ENCODE assay signal across 8 cellular contexts in the genomic region with DNA sequence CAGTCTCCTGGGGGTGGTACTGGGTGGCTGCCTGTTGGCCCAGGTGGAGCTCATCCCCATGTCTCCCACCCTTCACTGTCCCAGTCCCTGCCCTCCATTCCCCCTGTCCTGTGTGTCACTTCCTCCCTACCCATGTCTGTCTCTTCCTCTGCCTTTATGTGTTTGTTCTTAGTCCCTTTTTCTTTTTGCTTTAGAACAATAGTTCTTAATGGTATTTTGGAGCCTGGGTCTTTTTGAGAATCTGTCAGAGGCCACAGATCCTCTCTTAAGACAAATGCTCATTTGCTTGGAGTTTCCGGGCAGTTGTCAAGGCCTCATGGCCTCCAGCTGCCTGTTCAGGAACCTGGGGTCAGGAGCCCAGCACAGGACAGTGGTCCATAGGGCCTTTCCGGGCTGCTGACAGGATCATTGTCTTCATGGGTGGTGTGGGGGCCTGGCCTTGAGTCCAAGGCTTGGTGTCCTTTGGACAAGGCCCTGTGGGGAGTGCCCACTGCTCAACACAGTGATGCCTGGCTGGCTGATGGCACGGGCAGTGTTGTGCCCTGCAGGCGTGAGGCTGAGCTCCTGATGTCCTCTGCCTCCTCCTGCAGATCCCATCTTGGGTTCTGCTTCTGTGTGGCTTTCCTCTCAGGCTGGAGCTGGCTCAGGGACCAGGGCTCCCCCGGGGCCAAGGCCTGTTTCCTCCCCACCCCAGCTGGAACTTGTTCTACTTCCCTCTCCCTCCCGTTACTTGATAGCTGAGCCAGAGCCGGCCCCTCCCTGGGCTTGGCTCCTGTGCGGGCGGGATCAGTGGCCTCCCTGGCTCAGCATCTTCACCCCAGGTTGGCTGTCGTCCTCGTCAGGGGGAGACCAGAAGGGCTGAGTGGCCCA. TPM values are rescaled to one million over a fixed set of nuclear protein-coding genes. Genes with fewer than 3 reads are reported as not detected.
DNase-seq lines count a peak whose midpoint lies in the region; ATAC-seq and TF ChIP-seq lines count a peak whose summit lies in the region.

No MANE protein-coding gene starts in this region.

- H3K4me3 ChIP-seq in DND-41 (ENCODE audit: low read depth in 1 of 2, low read length in 2 of 2), result peak overlapping the region in 1 of 2 experiments; percentile 49; a peak in 2 of 4 replicates
- H3K4me3 ChIP-seq in esophagus muscularis mucosa, result peak overlapping the region; percentile 27 to 98 (median 62)
- no peak overlapping the region for H3K4me3 ChIP-seq in ovary

- TF ChIP-seq EP300 in esophagus muscularis mucosa (IDR thresholded peaks at IDR 0.05), result no peak
- TF ChIP-seq EP300 in ovary (IDR thresholded peaks at IDR 0.05), result no peak

- no peaks in the 10 kb centered on the region for H3K9me3 ChIP-seq in DND-41 (ENCODE audit: insufficient read depth, low read length, severe bottlenecking)
- no peaks in the 10 kb centered on the region for H3K9me3 ChIP-seq in esophagus muscularis mucosa
- no peaks in the 10 kb centered on the region for H3K9me3 ChIP-seq in ovary

- peaks cover 62% of the 10 kb centered on the region for H3K4me1 ChIP-seq in DND-41 (ENCODE audit: insufficient read depth, low read length)
- H3K4me1 ChIP-seq in esophagus muscularis mucosa, result peaks cover 81 to 86% (median 85%) of the 10 kb centered on the region in 4 donors
- peaks cover 55% of the 10 kb centered on the region for H3K4me1 ChIP-seq in ovary (ENCODE audit: insufficient read depth)

- intact Hi-C loops in esophagus muscularis mucosa (cut with DNase I), result loop anchor here (5.0 kb wide), 1 partner anchor 140 kb away; no protein-coding TSS in a partner anchor
- intact Hi-C loops in ovary (cut with DNase I), result loop anchor here in 3 of 4 donors (5.0 to 10.0 kb wide), 3 partner anchors 50 to 140 kb away; partner anchors contain the start of genes COQ8B (in 2 of the 3), ITPKC (in 2 of the 3), ACTMAP (in 1 of the 3) and SNRPA (in 1 of the 3)

- peak overlapping the region; percentile 70 for H3K4me2 ChIP-seq in DND-41 (ENCODE audit: insufficient read depth, low read length)

- H4K20me1 ChIP-seq in DND-41 (ENCODE audit: insufficient read depth, low read length), result peaks cover 77% of the 10 kb centered on the region

- no peak for DNase-seq in DND-41
- peak; percentile 14 for DNase-seq in SKM-1 (lab: John Stamatoyannopoulos, UW; ENCODE audit: unreplicated experiment)
- DNase-seq in esophagus muscularis mucosa (ENCODE audit: extremely low spot score), result no peak
- DNase-seq in ovary, result peak; percentile 75 to 80 (median 79)
- DNase-seq in AML-193 (lab: John Stamatoyannopoulos, UW), result no peak
- no peak for DNase-seq in NCI-H1436 treated with DMSO at 0.1 percent for 48 hours (lab: John Stamatoyannopoulos, UW)
- no peak for DNase-seq in NOMO-1 treated with DMSO at 0.1 percent for 48 hours (lab: John Stamatoyannopoulos, UW; ENCODE audit: unreplicated experiment)
- DNase-seq in stimulated activated CD4-positive, alpha-beta T cell treated with anti-CD3 and anti-CD28 coated beads, Interleukin-2, amount 100 ng/mL, for 48 hours, result no peak

- H3K27me3 ChIP-seq in DND-41 (ENCODE audit: insufficient read depth, low read length, poor library complexity) (no peaks in the 10 kb centered on the region), esophagus muscularis mucosa (no peaks in the 10 kb centered on the region), ovary (no peaks in the 10 kb centered on the region)

- no peak for TF ChIP-seq POLR2A in esophagus muscularis mucosa (IDR thresholded peaks at IDR 0.05; ENCODE audit: low read depth)
- TF ChIP-seq POLR2A in ovary (IDR thresholded peaks at IDR 0.05), result no peak

- no peak overlapping the region for H2AFZ ChIP-seq in DND-41 (ENCODE audit: low read depth, low read length)

- WGBS in esophagus muscularis mucosa, result 19% methylated on average over 9 of the region's 11 CpGs
- WGBS in ovary, 3 donors, result 5 to 7% (median 6%) methylated on average over 10 to 11 of the region's 11 CpGs

- H3K79me2 ChIP-seq in DND-41 (ENCODE audit: insufficient read depth, low read length), result peaks cover 85% of the 10 kb centered on the region

- no peak for TF ChIP-seq CTCF in DND-41 (IDR thresholded peaks at IDR 0.05; ENCODE audit: borderline replicate concordance, extremely low read depth, low read length, poor library complexity, severe bottlenecking)
- no peak for TF ChIP-seq CTCF in esophagus muscularis mucosa (IDR thresholded peaks at IDR 0.05)
- no peak for TF ChIP-seq CTCF in ovary (IDR thresholded peaks at IDR 0.05)

- H3K9ac ChIP-seq in DND-41 (ENCODE audit: low read depth, low read length), result peak overlapping the region; percentile 36

- peaks cover 72% of the 10 kb centered on the region for H3K36me3 ChIP-seq in DND-41 (ENCODE audit: insufficient read depth, low read length)
- H3K36me3 ChIP-seq in esophagus muscularis mucosa, result peaks cover 10 to 33% (median 24%) of the 10 kb centered on the region in 4 donors
- H3K36me3 ChIP-seq in ovary, result no peaks in the 10 kb centered on the region

- H3K27ac ChIP-seq in DND-41 (ENCODE audit: low read length) (peak overlapping the region; percentile 42), esophagus muscularis mucosa (replicated peaks in 1 of 4) (peak overlapping the region; percentile 78 to 99 (median 96)), ovary (peak overlapping the region; percentile 67 to 71)

- no peak for ATAC-seq in DND-41 (ENCODE audit: insufficient read depth, low read depth)

RNA-seq across cellular contexts. Expression of gene EGLN2, which starts 3.5 kb away (rescaled TPM):
- total RNA-seq in esophagus muscularis mucosa (100 to 1,000 TPM in 2 of 4 donors, 10 to 100 TPM in 2; 93.1 to 131 (median 101) TPM), ovary (100 to 1,000 TPM in 4 of 7 donors, 10 to 100 TPM in 3; 61.5 to 121 (median 102) TPM)
- polyA plus RNA-seq in ovary, result 10 to 100 TPM; 43.6 to 82.7 TPM

RNA-seq across cellular contexts. Expression of gene RAB4B, which starts 24.5 kb away (rescaled TPM):
- total RNA-seq in esophagus muscularis mucosa (10 to 100 TPM; 22.9 to 26.6 (median 23.2) TPM), ovary (10 to 100 TPM in 6 of 7 donors, 1 to 10 TPM in 1; 9.1 to 32.9 (median 19.3) TPM)
- polyA plus RNA-seq in ovary, result 10 to 100 TPM in 1 of 2 donors, 1 to 10 TPM in 1; 6.5 to 18.9 TPM

RNA-seq across cellular contexts. Expression of gene MIA, which starts 27.2 kb away (rescaled TPM):
- 1 to 10 TPM; 2.1 to 4.1 (median 2.7) TPM for total RNA-seq in esophagus muscularis mucosa
- 1 to 10 TPM in 5 of 7 donors, not detected in 2; 1.7 to 3.9 (median 2.6) TPM for total RNA-seq in ovary
- 1 to 10 TPM in 1 of 2 donors, not detected in 1; 1.9 TPM for polyA plus RNA-seq in ovary

RNA-seq across cellular contexts. Expression of gene CYP2A6, which starts 47.7 kb away (rescaled TPM):
- total RNA-seq in esophagus muscularis mucosa (not detected), ovary (1 to 10 TPM in 4 of 7 donors, under 1 TPM in 3; 0.25 to 2.7 (median 1.2) TPM)
- polyA plus RNA-seq in ovary, result 1 to 10 TPM; 1.2 to 3.4 TPM

RNA-seq across cellular contexts. Expression of gene SNRPA, which starts 51.5 kb away (rescaled TPM):
- 10 to 100 TPM; 47.3 to 69.1 (median 57.6) TPM for total RNA-seq in esophagus muscularis mucosa
- total RNA-seq in ovary, result 10 to 100 TPM; 48.9 to 80.7 (median 72.4) TPM
- 10 to 100 TPM; 56.4 to 83.9 TPM for polyA plus RNA-seq in ovary

Comparison
In these comparisons a context has a peak if more than half of its experiments do, and no peak if none do; other contexts are left out.
1. DNase-seq: peak in SKM-1 (single experiment) and ovary (5 of 5); none in DND-41 (single experiment), esophagus muscularis mucosa (single experiment), AML-193 (0 of 2), NCI-H1436 treated with DMSO at 0.1 percent for 48 hours (single experiment), NOMO-1 treated with DMSO at 0.1 percent for 48 hours (single experiment) and stimulated activated CD4-positive, alpha-beta T cell treated with anti-CD3 and anti-CD28 coated beads, Interleukin-2, amount 100 ng/mL, for 48 hours (0 of 2).
2. H3K27ac ChIP-seq: peak in every context shown above with its lines; median percentile 96 in esophagus muscularis mucosa; 69 in ovary; 42 in DND-41.